Comparison of ENCODE assay signal across 18 cellular contexts in the genomic region with DNA sequence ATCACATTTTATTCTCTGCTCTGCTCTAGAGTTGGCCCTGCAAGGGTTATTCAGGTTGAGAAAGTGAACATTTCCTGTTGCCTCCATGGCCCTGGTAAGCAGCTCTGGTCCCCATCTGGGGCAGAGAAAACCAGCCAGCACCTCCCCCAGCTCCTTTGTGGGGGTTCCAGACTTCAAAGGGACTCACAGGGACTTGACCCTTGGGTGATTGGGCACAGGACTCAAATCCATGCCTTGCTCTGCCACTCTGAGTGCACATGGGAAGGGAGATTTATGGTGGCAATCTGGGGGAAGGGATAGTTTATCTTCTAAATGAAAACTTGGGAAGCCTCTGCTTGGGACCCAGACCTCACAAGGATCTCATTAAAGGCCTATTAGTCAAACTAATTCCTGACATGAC.
A peak's percentile ranks its signal among the peaks of the same experiment; 100 is the strongest.
DNase-seq lines count a peak whose midpoint lies in the region; ATAC-seq, FAIRE-seq and TF ChIP-seq lines count a peak whose summit lies in the region.
"Had no signal": no experiment of that assay in that cellular context is flagged by ENCODE, and none has a peak within 500 bp of the region (broad histone marks: within the 10 kb centered on the region; RNA-seq: fewer than 3 reads in every experiment).

No MANE protein-coding gene starts in this region.

- TF ChIP-seq EP300 in A549 (IDR thresholded peaks at IDR 0.05): no peak

- intact Hi-C loops in heart right ventricle (cut with DNase I): no loop called here

- POLR2A ChIA-PET in A549 (lab: Yijun Ruan, JAX): no interaction called here

- no peak for TF ChIP-seq RAD21 in A549 (conservative IDR thresholded peaks at IDR 0.05 in 1 of 2, IDR thresholded peaks at IDR 0.05 in 1 of 2)

- H3K36me3 ChIP-seq in SJSA1 (no peaks in the 10 kb centered on the region), WERI-Rb-1 (no peaks in the 10 kb centered on the region), heart right ventricle (no peaks in the 10 kb centered on the region)
- H3K36me3 ChIP-seq: cardiac muscle cell, gastroesophageal sphincter, lower lobe of right lung, neural progenitor cell, vagina had no signal

- H3K4me1 ChIP-seq in A549 (peaks cover 23% of the 10 kb centered on the region), SJSA1 (replicated peaks) (peaks cover 30% of the 10 kb centered on the region), heart right ventricle (peaks cover 0 to 7% (median 0%) of the 10 kb centered on the region in 9 donors)
- H3K4me1 ChIP-seq: gastroesophageal sphincter, lower lobe of right lung, neural progenitor cell had no signal

- TF ChIP-seq POLR2A in A549 (IDR thresholded peaks at IDR 0.05; ENCODE audit: low read length): no peak

- DNase-seq in A549 (ENCODE audit: low read depth in 1 of 2, low spot score in 1 of 2) (no peak), SJSA1 (ENCODE audit: low read depth in 1 of 2, low spot score in 2 of 2) (no peak), islet precursor cell (peak; percentile 15), renal cortical epithelial cell (ENCODE audit: low read depth) (peak; percentile 1), WERI-Rb-1 (no peak), AG08395 (ENCODE audit: low spot score) (no peak), heart right ventricle (no peak), NCI-H1105 treated with DMSO at 0.1 percent for 48 hours (lab: John Stamatoyannopoulos, UW) (no peak)
- DNase-seq: activated CD4-positive, alpha-beta T cell treated with anti-CD3 and anti-CD28 coated beads, Interleukin-2, amount 50 U/mL, for 4 hours; CD4-positive, alpha-beta memory T cell; stimulated activated naive CD4-positive, alpha-beta T cell; T-helper 1 cell had no signal

- FAIRE-seq in A549 (lab: Jason Lieb, UNC): no peak
- FAIRE-seq: endometrium had no signal

- H3K27me3 ChIP-seq in SJSA1 (replicated peaks): no peaks in the 10 kb centered on the region
- H3K27me3 ChIP-seq in WERI-Rb-1 (ENCODE audit: insufficient read depth, low read depth, severe bottlenecking): no peaks in the 10 kb centered on the region
- peaks cover 0 to 33% (median 10%) of the 10 kb centered on the region in 7 donors for H3K27me3 ChIP-seq in heart right ventricle
- H3K27me3 ChIP-seq: cardiac muscle cell, neural progenitor cell, vagina had no signal

- CTCF ChIA-PET in A549 (lab: Yijun Ruan, JAX): interaction anchor here (0.9 to 2.1 kb wide), 2 partner anchors 213 to 215 kb away, joined by 5 to 7 read pairs; a partner anchor contains a TSS

- H3K9me3 ChIP-seq in A549 (no peaks in the 10 kb centered on the region), SJSA1 (replicated peaks) (no peaks in the 10 kb centered on the region), WERI-Rb-1 (ENCODE audit: severe bottlenecking) (no peaks in the 10 kb centered on the region), heart right ventricle (no peaks in the 10 kb centered on the region)
- H3K9me3 ChIP-seq: gastroesophageal sphincter, lower lobe of right lung, vagina had no signal

- ATAC-seq in A549: no peak
- ATAC-seq in heart right ventricle: no peak
- ATAC-seq: gastroesophageal sphincter had no signal

- H3K27ac ChIP-seq in A549 (peak overlapping the region; percentile 76 to 83), SJSA1 (peak overlapping the region; percentile 75), WERI-Rb-1 (no peak overlapping the region), heart right ventricle (no peak overlapping the region)
- H3K27ac ChIP-seq: cardiac muscle cell, gastroesophageal sphincter, lower lobe of right lung, neural progenitor cell, vagina had no signal

- peak overlapping the region; percentile 65 for H3K4me2 ChIP-seq in A549
- H3K4me2 ChIP-seq: neural progenitor cell had no signal

- TF ChIP-seq CTCF in A549 (IDR thresholded peaks at IDR 0.05) (no peak), WERI-Rb-1 (IDR thresholded peaks at IDR 0.05; ENCODE audit: low read depth, low read length) (no peak), heart right ventricle (IDR thresholded peaks at IDR 0.05) (no peak)

- no peak overlapping the region for H3K4me3 ChIP-seq in A549
- no peak overlapping the region for H3K4me3 ChIP-seq in SJSA1
- no peak overlapping the region for H3K4me3 ChIP-seq in WERI-Rb-1 (ENCODE audit: low read depth, low read length)
- H3K4me3 ChIP-seq in heart right ventricle: no peak overlapping the region
- H3K4me3 ChIP-seq: cardiac muscle cell, gastroesophageal sphincter, lower lobe of right lung, neural progenitor cell, vagina had no signal

TF ChIP-seq in A549, 52 proteins besides CTCF, POLR2A, EP300 and RAD21:
- TF ChIP-seq JUN (IDR thresholded peaks at IDR 0.05): peak in 1 of 2 experiments; percentile 7; a peak in 1 of 5 replicates
- TF ChIP-seq, protein P1, sequence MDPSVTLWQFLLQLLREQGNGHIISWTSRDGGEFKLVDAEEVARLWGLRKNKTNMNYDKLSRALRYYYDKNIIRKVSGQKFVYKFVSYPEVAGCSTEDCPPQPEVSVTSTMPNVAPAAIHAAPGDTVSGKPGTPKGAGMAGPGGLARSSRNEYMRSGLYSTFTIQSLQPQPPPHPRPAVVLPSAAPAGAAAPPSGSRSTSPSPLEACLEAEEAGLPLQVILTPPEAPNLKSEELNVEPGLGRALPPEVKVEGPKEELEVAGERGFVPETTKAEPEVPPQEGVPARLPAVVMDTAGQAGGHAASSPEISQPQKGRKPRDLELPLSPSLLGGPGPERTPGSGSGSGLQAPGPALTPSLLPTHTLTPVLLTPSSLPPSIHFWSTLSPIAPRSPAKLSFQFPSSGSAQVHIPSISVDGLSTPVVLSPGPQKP (IDR thresholded peaks at IDR 0.05; ENCODE audit: low read depth, low read length): no peak

Comparison
In these comparisons a context has a peak if more than half of its experiments do, and no peak if none do; other contexts are left out.
1. DNase-seq: peak in islet precursor cell (single experiment) and renal cortical epithelial cell (single experiment); none in A549 (0 of 2), SJSA1 (0 of 2), WERI-Rb-1 (single experiment), AG08395 (single experiment), heart right ventricle (0 of 2) and NCI-H1105 treated with DMSO at 0.1 percent for 48 hours (single experiment).
2. H3K27ac ChIP-seq: peak in A549 (2 of 2) and SJSA1 (single experiment); none in WERI-Rb-1 (single experiment) and heart right ventricle (0 of 10).